Comparison of ENCODE assay signal across 23 cellular contexts in genomic region chr6:107060704-107061103, GRCh38.
"Had no signal": no experiment of that assay in that cellular context is flagged by ENCODE, and none has a peak within 500 bp of the region (broad histone marks: within the 10 kb centered on the region; RNA-seq: fewer than 3 reads in every experiment).

No MANE protein-coding gene starts in this region.

- H3K27ac Mint-ChIP-seq: stimulated activated naive B cell treated with anti-CD40 and anti-IgM and Interleukin-4, amounts not matched to agents 10 μg/mL and 1 μg/mL and 100 μg/mL, for 72 hours had no signal

- H3K27me3 Mint-ChIP-seq: activated CD4-positive, alpha-beta T cell treated with anti-CD3 and anti-CD28 coated beads for 36 hours; activated naive CD4-positive, alpha-beta T cell treated with anti-CD3 and anti-CD28 coated beads, Interleukin-2, amount 10 ng/mL, durations not matched to agents 7 days and 5 days; memory B cell; naive B cell; stimulated activated naive B cell treated with anti-CD40 and anti-IgM and Interleukin-4, amounts not matched to agents 10 μg/mL and 1 μg/mL and 100 μg/mL, for 72 hours had no signal

- H3K4me1 ChIP-seq: uterus had no signal

- H3K9me3 Mint-ChIP-seq: activated naive CD4-positive, alpha-beta T cell treated with anti-CD3 and anti-CD28 coated beads, Interleukin-2, amount 10 ng/mL, durations not matched to agents 7 days and 5 days; memory B cell; naive B cell; stimulated activated naive B cell treated with anti-CD40 and anti-IgM and Interleukin-4, amounts not matched to agents 10 μg/mL and 1 μg/mL and 100 μg/mL, for 72 hours; WTC11 had no signal

- H3K27me3 ChIP-seq: body of pancreas, cardiac muscle cell, heart right ventricle, transverse colon, uterus had no signal

- H3K4me3 ChIP-seq: body of pancreas, cardiac muscle cell, heart right ventricle, smooth muscle cell, transverse colon, uterus had no signal

- DNase-seq: activated CD4-positive, alpha-beta T cell treated with anti-CD3 and anti-CD28 coated beads for 36 hours; activated CD4-positive, alpha-beta T cell treated with anti-CD3 and anti-CD28 coated beads, Interleukin-2, amount 50 U/mL, for 4 hours; activated effector memory CD4-positive, alpha-beta T cell treated with anti-CD3 and anti-CD28 coated beads, Interleukin-2, amount 50 U/mL, for 16 hours; activated T-cell treated with anti-CD3 and anti-CD28 coated beads for 4 hours; anterior cingulate cortex; body of pancreas; cortex of kidney; heart right ventricle; islet precursor cell; left cardiac atrium; occipital lobe; stimulated activated CD8-positive, alpha-beta memory T cell treated with anti-CD3 and anti-CD28 coated beads, Interleukin-4, amount 100 ng/mL, for 48 hours; stimulated activated naive B cell treated with anti-CD40 and anti-IgM and Interleukin-4, amounts not matched to agents 10 μg/mL and 1 μg/mL and 100 μg/mL, for 72 hours; T-helper 9 cell; transverse colon; uterus had no signal

- H3K36me3 Mint-ChIP-seq: activated naive CD4-positive, alpha-beta T cell treated with anti-CD3 and anti-CD28 coated beads, Interleukin-2, amount 10 ng/mL, durations not matched to agents 7 days and 5 days; memory B cell; naive B cell; stimulated activated naive B cell treated with anti-CD40 and anti-IgM and Interleukin-4, amounts not matched to agents 10 μg/mL and 1 μg/mL and 100 μg/mL, for 72 hours had no signal

- H3K27ac ChIP-seq: body of pancreas, cardiac muscle cell, heart right ventricle, transverse colon, uterus had no signal

- H3K36me3 ChIP-seq: cardiac muscle cell, heart right ventricle, transverse colon, uterus had no signal

- ATAC-seq: body of pancreas, heart right ventricle, left cardiac atrium, sciatic nerve had no signal

- H3K9me3 ChIP-seq: body of pancreas, heart right ventricle, transverse colon, uterus had no signal
